12 cellular contexts compared by ENCODE assay signal in genomic region chr18:58392336-58393000, GRCh38.
A peak's percentile ranks its signal among the peaks of the same experiment; 100 is the strongest.
DNase-seq lines count a peak whose midpoint lies in the region; ATAC-seq, FAIRE-seq and TF ChIP-seq lines count a peak whose summit lies in the region.
"Had no signal": no experiment of that assay in that cellular context is flagged by ENCODE, and none has a peak within 500 bp of the region (broad histone marks: within the 10 kb centered on the region; RNA-seq: fewer than 3 reads in every experiment).

No MANE protein-coding gene starts in this region.

- FAIRE-seq in GM12892 (lab: Jason Lieb, UNC) = no peak
- FAIRE-seq: endometrium had no signal

- POLR2A ChIA-PET in activated CD4-positive, alpha-beta memory T cell treated with anti-CD3 and anti-CD28 coated beads, Interleukin-2, amount 10 ng/mL, durations not matched to agents 7 days and 5 days (lab: Charles Lee) = no interaction called here

- no peak overlapping the region for H3K27ac Mint-ChIP-seq in activated CD4-positive, alpha-beta memory T cell treated with anti-CD3 and anti-CD28 coated beads, Interleukin-2, amount 10 ng/mL, durations not matched to agents 7 days and 5 days
- H3K27ac Mint-ChIP-seq: activated naive CD4-positive, alpha-beta T cell treated with anti-CD3 and anti-CD28 coated beads for 36 hours had no signal

- 0 out of 2 replicates have a peak overlapping the region, but pooled peaks have one; percentile 15 for H2AFZ ChIP-seq in GM23248

- H3K36me3 Mint-ChIP-seq in activated CD4-positive, alpha-beta memory T cell treated with anti-CD3 and anti-CD28 coated beads, Interleukin-2, amount 10 ng/mL, durations not matched to agents 7 days and 5 days (ENCODE audit: low read depth) = no peaks in the 10 kb centered on the region

- H3K9ac ChIP-seq in GM23248 = no peak overlapping the region

- no peak overlapping the region for H3K4me2 ChIP-seq in GM23248 (ENCODE audit: unreplicated experiment)

- H3K79me2 ChIP-seq in GM23248 (ENCODE audit: insufficient read depth) = no peaks in the 10 kb centered on the region

- WGBS in GM23248 (ENCODE audit: low coverage in 1 of 2, low lambda C conversion rate in 2 of 2, missing lambda C conversion rate in 2 of 2), 2 experiments = 32 to 34% methylated on average over 10 of the region's 10 CpGs

- H3K4me1 Mint-ChIP-seq in activated CD4-positive, alpha-beta memory T cell treated with anti-CD3 and anti-CD28 coated beads, Interleukin-2, amount 10 ng/mL, durations not matched to agents 7 days and 5 days = peaks cover 12% of the 10 kb centered on the region

- H3K27me3 ChIP-seq in GM23248 (replicated peaks; ENCODE audit: insufficient read depth) = no peaks in the 10 kb centered on the region

- H3K27me3 Mint-ChIP-seq in activated CD4-positive, alpha-beta memory T cell treated with anti-CD3 and anti-CD28 coated beads, Interleukin-2, amount 10 ng/mL, durations not matched to agents 7 days and 5 days = no peaks in the 10 kb centered on the region

- CTCF ChIA-PET in activated CD4-positive, alpha-beta memory T cell treated with anti-CD3 and anti-CD28 coated beads, Interleukin-2, amount 10 ng/mL, durations not matched to agents 7 days and 5 days (lab: Charles Lee) = interaction anchor here (1.0 kb wide), 1 partner anchor 9 kb away, joined by 3 read pairs; no protein-coding TSS in a partner anchor

- no peak overlapping the region for H3K4me3 Mint-ChIP-seq in activated CD4-positive, alpha-beta memory T cell treated with anti-CD3 and anti-CD28 coated beads, Interleukin-2, amount 10 ng/mL, durations not matched to agents 7 days and 5 days
- H3K4me3 Mint-ChIP-seq: activated naive CD4-positive, alpha-beta T cell treated with anti-CD3 and anti-CD28 coated beads for 36 hours had no signal

- no peaks in the 10 kb centered on the region for H3K36me3 ChIP-seq in GM23248 (ENCODE audit: low read depth)

- H3K27ac ChIP-seq in GM23248 (no peak overlapping the region), caudate nucleus (ENCODE audit: low read depth, low read length) (peak overlapping the region; percentile 2)

- no peak overlapping the region for H3K4me3 ChIP-seq in GM23248
- H3K4me3 ChIP-seq: skin epidermis had no signal

- peaks cover 24% of the 10 kb centered on the region for H3K4me1 ChIP-seq in GM23248 (ENCODE audit: insufficient read depth)

- H3K9me2 ChIP-seq in GM23248 (ENCODE audit: insufficient read depth) = no peaks in the 10 kb centered on the region

- H3K9me3 Mint-ChIP-seq in activated CD4-positive, alpha-beta memory T cell treated with anti-CD3 and anti-CD28 coated beads, Interleukin-2, amount 10 ng/mL, durations not matched to agents 7 days and 5 days = no peaks in the 10 kb centered on the region
- H3K9me3 Mint-ChIP-seq: activated naive CD4-positive, alpha-beta T cell treated with anti-CD3 and anti-CD28 coated beads for 36 hours had no signal

- in situ Hi-C loops in GM23248 (cut with MboI) = no loop called here

- H3F3A ChIP-seq in GM23248 (ENCODE audit: insufficient read depth) = peaks cover 25% of the 10 kb centered on the region

- ATAC-seq in sciatic nerve (peak; percentile 73), GM19463 (IDR thresholded peaks at IDR 0.05; ENCODE audit: unreplicated experiment) (no peak)

- DNase-seq in GM23248 = peak; percentile 71
- DNase-seq in caudate nucleus (lab: John Stamatoyannopoulos, UW) = peak in 2 of 61 donors; percentile 55 to 81
- DNase-seq in inferior parietal cortex (ENCODE audit: extremely low spot score) = peak; percentile 69
- no peak for DNase-seq in sciatic nerve (ENCODE audit: low spot score)
- no peak for DNase-seq in activated CD4-positive, alpha-beta memory T cell treated with anti-CD3 and anti-CD28 coated beads, Interleukin-2, amount 10 ng/mL, durations not matched to agents 7 days and 5 days
- DNase-seq in GM12892 (ENCODE audit: insufficient read length) = no peak
- DNase-seq in NCI-H1417 (lab: John Stamatoyannopoulos, UW) = no peak
- DNase-seq: activated CD4-positive, alpha-beta T cell treated with anti-CD3 and anti-CD28 coated beads for 1 hour; activated naive CD4-positive, alpha-beta T cell treated with anti-CD3 and anti-CD28 coated beads for 36 hours had no signal

- H4K20me1 ChIP-seq in GM23248 (ENCODE audit: insufficient read depth) = no peaks in the 10 kb centered on the region

- intact Hi-C loops in sciatic nerve (cut with DNase I) = no loop called here

- TF ChIP-seq POLR2A in GM12892 (IDR thresholded peaks at IDR 0.05; ENCODE audit: low read depth, low read length) = no peak

- H3K9me3 ChIP-seq in GM23248 (ENCODE audit: low read depth) = no peaks in the 10 kb centered on the region

Comparison
In these comparisons a context has a peak if more than half of its experiments do, and no peak if none do; other contexts are left out.
1. DNase-seq: peak in GM23248 (single experiment) and inferior parietal cortex (single experiment); none in sciatic nerve (single experiment), activated CD4-positive, alpha-beta memory T cell treated with anti-CD3 and anti-CD28 coated beads, Interleukin-2, amount 10 ng/mL, durations not matched to agents 7 days and 5 days (single experiment), GM12892 (single experiment) and NCI-H1417 (0 of 3).